10 cellular contexts compared by ENCODE assay signal in genomic region chr1:67332653-67333529, GRCh38. TPM values are rescaled to one million over a fixed set of nuclear protein-coding genes. Genes with fewer than 3 reads are reported as not detected.
DNase-seq lines count a peak whose midpoint lies in the region; ATAC-seq, FAIRE-seq and TF ChIP-seq lines count a peak whose summit lies in the region.
"Had no signal": no experiment of that assay in that cellular context is flagged by ENCODE, and none has a peak within 500 bp of the region (broad histone marks: within the 10 kb centered on the region; RNA-seq: fewer than 3 reads in every experiment).

No MANE protein-coding gene starts in this region.

- H3K27me3 Mint-ChIP-seq in activated T-helper 2 cell treated with anti-CD3 and anti-CD28 coated beads, Interferon-gamma antibody, Interleukin-2, Interleukin-4, amounts not matched to agents 10 μg/mL and 5 μg/mL and 100 μg/mL, durations not matched to agents 14 hours and 24 hours and 36 hours (ENCODE audit: low read depth) = no peaks in the 10 kb centered on the region

- DNase-seq in GM12891 (ENCODE audit: insufficient read length, low spot score) (no peak), HuH-7 (ENCODE audit: low spot score) (no peak), NCI-H1417 (lab: John Stamatoyannopoulos, UW) (no peak), psoas muscle (no peak), SJCRH30 (no peak)
- no peak for DNase-seq in activated T-helper 2 cell treated with anti-CD3 and anti-CD28 coated beads, Interferon-gamma antibody, Interleukin-2, Interleukin-4, amounts not matched to agents 10 μg/mL and 5 μg/mL and 100 μg/mL, durations not matched to agents 14 hours and 24 hours and 36 hours (ENCODE audit: low spot score)
- DNase-seq: DMS53, Peyer's patch had no signal

- no peak for TF ChIP-seq POLR2A in GM12891 (IDR thresholded peaks at IDR 0.05; ENCODE audit: low read depth, low read length)

- peaks cover 68% of the 10 kb centered on the region for H3K4me1 Mint-ChIP-seq in activated T-helper 2 cell treated with anti-CD3 and anti-CD28 coated beads, Interferon-gamma antibody, Interleukin-2, Interleukin-4, amounts not matched to agents 10 μg/mL and 5 μg/mL and 100 μg/mL, durations not matched to agents 14 hours and 24 hours and 36 hours (ENCODE audit: low read depth)

- H3K4me1 ChIP-seq in psoas muscle = no peaks in the 10 kb centered on the region
- no peaks in the 10 kb centered on the region for H3K4me1 ChIP-seq in SJCRH30
- H3K4me1 ChIP-seq: Peyer's patch had no signal

- H3K4me3 Mint-ChIP-seq in activated T-helper 2 cell treated with anti-CD3 and anti-CD28 coated beads, Interferon-gamma antibody, Interleukin-2, Interleukin-4, amounts not matched to agents 10 μg/mL and 5 μg/mL and 100 μg/mL, durations not matched to agents 14 hours and 24 hours and 36 hours (ENCODE audit: low read depth) = peak overlapping the region; percentile 45

- H3K4me3 ChIP-seq in psoas muscle (no peak overlapping the region), SJCRH30 (no peak overlapping the region)
- H3K4me3 ChIP-seq: Peyer's patch had no signal

- H3K9me3 ChIP-seq in psoas muscle (no peaks in the 10 kb centered on the region), SJCRH30 (replicated peaks) (no peaks in the 10 kb centered on the region)
- H3K9me3 ChIP-seq: Peyer's patch had no signal

- intact Hi-C loops in activated T-helper 2 cell treated with anti-CD3 and anti-CD28 coated beads, Interferon-gamma antibody, Interleukin-2, Interleukin-4, amounts not matched to agents 10 μg/mL and 5 μg/mL and 100 μg/mL, durations not matched to agents 14 hours and 24 hours and 36 hours (cut with micrococcal nuclease) = loop anchor here (1.0 to 10.0 kb wide), 12 partner anchors 9 to 1058 kb away; partner anchors contain the start of gene SLC35D1
- intact Hi-C loops in psoas muscle (cut with DNase I) = no loop called here

- H3K27me3 ChIP-seq in psoas muscle (ENCODE audit: insufficient read depth in 3 of 3, low read length in 2 of 3) = no peaks in the 10 kb centered on the region
- H3K27me3 ChIP-seq in SJCRH30 = no peaks in the 10 kb centered on the region
- H3K27me3 ChIP-seq: Peyer's patch had no signal

- no peak for TF ChIP-seq CTCF in psoas muscle (IDR thresholded peaks at IDR 0.05)

- ATAC-seq in GM19438 (IDR thresholded peaks at IDR 0.05; ENCODE audit: low read depth, unreplicated experiment) (peak; percentile 58), HG03045 (IDR thresholded peaks at IDR 0.05; ENCODE audit: unreplicated experiment) (peak; percentile 90), psoas muscle (no peak)

- H3K9me3 Mint-ChIP-seq in activated T-helper 2 cell treated with anti-CD3 and anti-CD28 coated beads, Interferon-gamma antibody, Interleukin-2, Interleukin-4, amounts not matched to agents 10 μg/mL and 5 μg/mL and 100 μg/mL, durations not matched to agents 14 hours and 24 hours and 36 hours = no peaks in the 10 kb centered on the region

- peaks cover 88% of the 10 kb centered on the region for H3K36me3 Mint-ChIP-seq in activated T-helper 2 cell treated with anti-CD3 and anti-CD28 coated beads, Interferon-gamma antibody, Interleukin-2, Interleukin-4, amounts not matched to agents 10 μg/mL and 5 μg/mL and 100 μg/mL, durations not matched to agents 14 hours and 24 hours and 36 hours (ENCODE audit: low read depth)

- WGBS in psoas muscle, 3 donors = 58 to 66% (median 59%) methylated on average over 4 of the region's 4 CpGs

- no peak overlapping the region for H3K27ac ChIP-seq in psoas muscle
- H3K27ac ChIP-seq in SJCRH30 = no peak overlapping the region

- peak overlapping the region; percentile 91 for H3K27ac Mint-ChIP-seq in activated T-helper 2 cell treated with anti-CD3 and anti-CD28 coated beads, Interferon-gamma antibody, Interleukin-2, Interleukin-4, amounts not matched to agents 10 μg/mL and 5 μg/mL and 100 μg/mL, durations not matched to agents 14 hours and 24 hours and 36 hours

- H3K36me3 ChIP-seq in psoas muscle (ENCODE audit: insufficient read depth in 1 of 2, low read depth in 1 of 2) (no peaks in the 10 kb centered on the region), SJCRH30 (no peaks in the 10 kb centered on the region)
- H3K36me3 ChIP-seq: Peyer's patch had no signal

- peak; percentile 9 for FAIRE-seq in GM12891 (lab: Jason Lieb, UNC)

TF ChIP-seq in GM12891, 5 proteins besides CTCF, POLR2A, EP300 and RAD21:
- TF ChIP-seq PAX5 (IDR thresholded peaks at IDR 0.05; ENCODE audit: insufficient read depth, low read length, severe bottlenecking) (peak; percentile 44), POLR2AphosphoS5 (IDR thresholded peaks at IDR 0.05; ENCODE audit: low read depth, low read length) (no peak)

RNA-seq across cellular contexts. Expression of gene IL12RB2, which starts 25.2 kb away (rescaled TPM):
- 9.7 TPM for polyA plus RNA-seq in GM12891 (2012; ENCODE audit: low read depth, missing spikeins)
- total RNA-seq in activated T-helper 2 cell treated with anti-CD3 and anti-CD28 coated beads, Interferon-gamma antibody, Interleukin-2, Interleukin-4, amounts not matched to agents 10 μg/mL and 5 μg/mL and 100 μg/mL, durations not matched to agents 14 hours and 24 hours and 36 hours = 108 TPM in 2 replicates
- 1 to 10 TPM; 2.0 to 9.5 (median 5.1) TPM for total RNA-seq in psoas muscle
- polyA plus RNA-seq in psoas muscle = 1 to 10 TPM in 1 of 3 donors, under 1 TPM in 2; 0.13 to 6.5 (median 0.67) TPM
- not detected in 2 replicates for total RNA-seq in SJCRH30 (2014; rRNA removed; shearing (Covaris generic))

Comparison
In these comparisons a context has a peak if more than half of its experiments do, and no peak if none do; other contexts are left out.
1. ATAC-seq: peak in GM19438 (single experiment) and HG03045 (single experiment); none in psoas muscle (0 of 4).
2. RNA of gene IL12RB2, which starts 25.2 kb away (total RNA-seq): 108 TPM in activated T-helper 2 cell treated with anti-CD3 and anti-CD28 coated beads, Interferon-gamma antibody, Interleukin-2, Interleukin-4, amounts not matched to agents 10 μg/mL and 5 μg/mL and 100 μg/mL, durations not matched to agents 14 hours and 24 hours and 36 hours; 2.0 to 9.5 TPM in psoas muscle and not detected in SJCRH30; every median in the first group is over 10 times any median in the second.